Comparison of ENCODE assay signal across 1 cellular context in genomic region chr9:108933641-108934322, GRCh38.
TF ChIP-seq lines count a peak whose summit lies in the region.

Gene ELP1 (minus strand): TSS chr9:108934124. CDS start chr9:108931146, 2,978 bp downstream.

TF ChIP-seq in HepG2, 621 proteins besides CTCF, POLR2A, EP300 and RAD21 (continued from another document and continues in another):
- TF ChIP-seq USF2 (IDR thresholded peaks at IDR 0.05; ENCODE audit: low read depth, low read length) (no peak), USF2 (CRISPR knock-in tag; IDR thresholded peaks at IDR 0.05; ENCODE audit: borderline replicate concordance) (no peak), ZNF740 (CRISPR knock-in tag; IDR thresholded peaks at IDR 0.05) (peak; percentile 98), PAX8 (CRISPR knock-in tag; IDR thresholded peaks at IDR 0.05; ENCODE audit: borderline replicate concordance) (peak; percentile 54; the same call in 1 of the 2 replicates), ATM (IDR thresholded peaks at IDR 0.05; ENCODE audit: borderline replicate concordance) (no peak), RFX5 (IDR thresholded peaks at IDR 0.05; ENCODE audit: low read depth, low read length) (peak; percentile 76), CCDC6 (CRISPR knock-in tag; IDR thresholded peaks at IDR 0.05) (peak; percentile 59; the same call in 1 of the 2 replicates), ETV6 (CRISPR knock-in tag; conservative IDR thresholded peaks at IDR 0.05) (0 out of 2 replicates have a peak, but pooled peaks have one; percentile 48), ZNF580 (CRISPR knock-in tag; IDR thresholded peaks at IDR 0.05; ENCODE audit: borderline replicate concordance, low read depth) (peak; percentile 89; the same call in 1 of the 2 replicates), ZNF576 (CRISPR knock-in tag; IDR thresholded peaks at IDR 0.05) (peak; percentile 49; the same call in 1 of the 2 replicates), ISL2 (CRISPR knock-in tag; IDR thresholded peaks at IDR 0.05) (no peak; the same call in 1 of the 2 replicates), ZNF256 (CRISPR knock-in tag; conservative IDR thresholded peaks at IDR 0.05) (no peak), MTA1 (CRISPR knock-in tag; IDR thresholded peaks at IDR 0.05; ENCODE audit: borderline replicate concordance) (peak; percentile 80; the same call in 1 of the 2 replicates), ZNF720 (CRISPR knock-in tag; IDR thresholded peaks at IDR 0.05) (no peak), NR2F1 (CRISPR knock-in tag; IDR thresholded peaks at IDR 0.05) (0 out of 4 replicates have a peak, but pooled peaks of 1 of the 2 experiments have one; percentile 25), ARID4A (CRISPR knock-in tag; IDR thresholded peaks at IDR 0.05; ENCODE audit: borderline replicate concordance) (peak; percentile 80; the same call in 1 of the 2 replicates), HOXA7 (CRISPR knock-in tag; IDR thresholded peaks at IDR 0.05) (no peak), ZFX (CRISPR knock-in tag; IDR thresholded peaks at IDR 0.05; ENCODE audit: low read depth) (peak; percentile 94), ZNF446 (CRISPR knock-in tag; IDR thresholded peaks at IDR 0.05) (no peak), ZNF225 (CRISPR knock-in tag; IDR thresholded peaks at IDR 0.05) (no peak; the same call in 1 of the 2 replicates), LBX2 (CRISPR knock-in tag; IDR thresholded peaks at IDR 0.05; ENCODE audit: borderline replicate concordance) (no peak), FOXP4 (CRISPR knock-in tag; IDR thresholded peaks at IDR 0.05) (peak; percentile 62), HINFP (CRISPR knock-in tag; IDR thresholded peaks at IDR 0.05; ENCODE audit: low read depth) (peak; percentile 65), NFKBIZ (CRISPR knock-in tag; IDR thresholded peaks at IDR 0.05) (0 out of 2 replicates have a peak, but pooled peaks have one; percentile 30), SP4 (CRISPR knock-in tag; IDR thresholded peaks at IDR 0.05) (0 out of 2 replicates have a peak, but pooled peaks have one; percentile 4), JUN (CRISPR knock-in tag; IDR thresholded peaks at IDR 0.05) (peak; percentile 93), KDM5B (CRISPR knock-in tag; IDR thresholded peaks at IDR 0.05; ENCODE audit: borderline replicate concordance) (peak; percentile 48; the same call in 1 of the 2 replicates), MYC (CRISPR knock-in tag; IDR thresholded peaks at IDR 0.05; ENCODE audit: borderline replicate concordance) (peak; percentile 89), FOXJ3 (CRISPR knock-in tag; IDR thresholded peaks at IDR 0.05; ENCODE audit: borderline replicate concordance) (no peak), ZNF333 (CRISPR knock-in tag; IDR thresholded peaks at IDR 0.05; ENCODE audit: borderline replicate concordance) (peak; percentile 48), SSRP1 (CRISPR knock-in tag; IDR thresholded peaks at IDR 0.05) (0 out of 2 replicates have a peak, but pooled peaks have one; percentile 5), ZHX2 (IDR thresholded peaks at IDR 0.05; ENCODE audit: low read depth) (peak; percentile 81), ZHX2 (CRISPR knock-in tag; IDR thresholded peaks at IDR 0.05; ENCODE audit: borderline replicate concordance) (peak; percentile 74; the same call in 1 of the 2 replicates), CERS6 (CRISPR knock-in tag; IDR thresholded peaks at IDR 0.05) (no peak), ZBTB33 (CRISPR knock-in tag; IDR thresholded peaks at IDR 0.05) (peak; percentile 47; the same call in 1 of the 2 replicates), MEF2D (CRISPR knock-in tag; IDR thresholded peaks at IDR 0.05) (peak; percentile 46; the same call in 1 of the 2 replicates), ZNF674 (CRISPR knock-in tag; IDR thresholded peaks at IDR 0.05; ENCODE audit: low read depth) (no peak), JUND (CRISPR knock-in tag; IDR thresholded peaks at IDR 0.05) (peak; percentile 87), CEBPG (CRISPR knock-in tag; IDR thresholded peaks at IDR 0.05) (peak; percentile 52)
